1 cellular context compared by ENCODE assay signal in genomic region chr6:170376386-170377084, GRCh38.
TF ChIP-seq lines count a peak whose summit lies in the region.

No MANE protein-coding gene starts in this region.

TF ChIP-seq in WTC11, 78 proteins besides CTCF, POLR2A, EP300 and RAD21 (continued from another document):
- TF ChIP-seq, protein P1, sequence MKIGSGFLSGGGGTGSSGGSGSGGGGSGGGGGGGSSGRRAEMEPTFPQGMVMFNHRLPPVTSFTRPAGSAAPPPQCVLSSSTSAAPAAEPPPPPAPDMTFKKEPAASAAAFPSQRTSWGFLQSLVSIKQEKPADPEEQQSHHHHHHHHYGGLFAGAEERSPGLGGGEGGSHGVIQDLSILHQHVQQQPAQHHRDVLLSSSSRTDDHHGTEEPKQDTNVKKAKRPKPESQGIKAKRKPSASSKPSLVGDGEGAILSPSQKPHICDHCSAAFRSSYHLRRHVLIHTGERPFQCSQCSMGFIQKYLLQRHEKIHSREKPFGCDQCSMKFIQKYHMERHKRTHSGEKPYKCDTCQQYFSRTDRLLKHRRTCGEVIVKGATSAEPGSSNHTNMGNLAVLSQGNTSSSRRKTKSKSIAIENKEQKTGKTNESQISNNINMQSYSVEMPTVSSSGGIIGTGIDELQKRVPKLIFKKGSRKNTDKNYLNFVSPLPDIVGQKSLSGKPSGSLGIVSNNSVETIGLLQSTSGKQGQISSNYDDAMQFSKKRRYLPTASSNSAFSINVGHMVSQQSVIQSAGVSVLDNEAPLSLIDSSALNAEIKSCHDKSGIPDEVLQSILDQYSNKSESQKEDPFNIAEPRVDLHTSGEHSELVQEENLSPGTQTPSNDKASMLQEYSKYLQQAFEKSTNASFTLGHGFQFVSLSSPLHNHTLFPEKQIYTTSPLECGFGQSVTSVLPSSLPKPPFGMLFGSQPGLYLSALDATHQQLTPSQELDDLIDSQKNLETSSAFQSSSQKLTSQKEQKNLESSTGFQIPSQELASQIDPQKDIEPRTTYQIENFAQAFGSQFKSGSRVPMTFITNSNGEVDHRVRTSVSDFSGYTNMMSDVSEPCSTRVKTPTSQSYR (CRISPR knock-in tag; IDR thresholded peaks at IDR 0.05), result no peak
- no peak for TF ChIP-seq PRRX2 (CRISPR knock-in tag; IDR thresholded peaks at IDR 0.05)
